In genomic region chr2:98775146-98775988, GRCh38 we compare ENCODE assay signal across 15 cellular contexts. TPM values are rescaled to one million over a fixed set of nuclear protein-coding genes. Genes with fewer than 3 reads are reported as not detected.
DNase-seq lines count a peak whose midpoint lies in the region; ATAC-seq, FAIRE-seq and TF ChIP-seq lines count a peak whose summit lies in the region.
"Had no signal": no experiment of that assay in that cellular context is flagged by ENCODE, and none has a peak within 500 bp of the region (broad histone marks: within the 10 kb centered on the region; RNA-seq: fewer than 3 reads in every experiment).

No MANE protein-coding gene starts in this region.

- H3K27ac ChIP-seq in pancreas (peak overlapping the region; percentile 23 to 74 (median 66)), WERI-Rb-1 (no peak overlapping the region)

- FAIRE-seq in pancreas (lab: Jason Lieb, UNC): no peak

- no peaks in the 10 kb centered on the region for H3K4me1 ChIP-seq in pancreas

- 67 to 78% methylated on average over 21 of the region's 21 CpGs for WGBS in pancreas, 2 donors

- TF ChIP-seq CTCF in pancreas (IDR thresholded peaks at IDR 0.05): no peak
- no peak for TF ChIP-seq CTCF in WERI-Rb-1 (IDR thresholded peaks at IDR 0.05; ENCODE audit: low read depth, low read length)

- H3K27me3 ChIP-seq in pancreas: no peaks in the 10 kb centered on the region
- no peaks in the 10 kb centered on the region for H3K27me3 ChIP-seq in WERI-Rb-1 (ENCODE audit: insufficient read depth, low read depth, severe bottlenecking)
- H3K27me3 ChIP-seq: dorsolateral prefrontal cortex had no signal

- H3K36me3 ChIP-seq in pancreas (no peaks in the 10 kb centered on the region), WERI-Rb-1 (no peaks in the 10 kb centered on the region)

- no peaks in the 10 kb centered on the region for H3K9me3 ChIP-seq in pancreas
- no peaks in the 10 kb centered on the region for H3K9me3 ChIP-seq in WERI-Rb-1 (ENCODE audit: severe bottlenecking)

- intact Hi-C loops in pancreas (cut with DNase I): no loop called here

- no peak overlapping the region for H3K4me3 ChIP-seq in pancreas
- no peak overlapping the region for H3K4me3 ChIP-seq in WERI-Rb-1 (ENCODE audit: low read depth, low read length)
- H3K4me3 ChIP-seq: dorsolateral prefrontal cortex had no signal

- DNase-seq in DMS153 treated with DMSO at 0.1 percent for 48 hours (lab: John Stamatoyannopoulos, UW; ENCODE audit: unreplicated experiment): peak; percentile 72
- peak; percentile 85 for DNase-seq in NCI-H2029 treated with DMSO at 0.1 percent for 48 hours (lab: John Stamatoyannopoulos, UW)
- peak; percentile 97 for DNase-seq in cerebellar cortex (ENCODE audit: low spot score)
- DNase-seq in pancreas: peak in 2 of 6 donors; percentile 23 to 41
- DNase-seq in OCI-M2 (lab: John Stamatoyannopoulos, UW; ENCODE audit: unreplicated experiment): no peak
- no peak for DNase-seq in WERI-Rb-1
- DNase-seq: activated CD4-positive, alpha-beta T cell treated with anti-CD3 and anti-CD28 coated beads for 48 hours; activated naive CD4-positive, alpha-beta T cell treated with anti-CD3 and anti-CD28 coated beads for 36 hours; H7; KG1; nucleus accumbens; stimulated activated CD8-positive, alpha-beta memory T cell treated with anti-CD3 and anti-CD28 coated beads, Interleukin-4, amount 100 ng/mL, for 48 hours had no signal

- ATAC-seq in pancreas (peak; percentile 54 to 79 (median 55)), HG02610 (IDR thresholded peaks at IDR 0.05; ENCODE audit: unreplicated experiment) (no peak), GM21526 (IDR thresholded peaks at IDR 0.05; ENCODE audit: low FRiP score, unreplicated experiment) (no peak)

RNA-seq across cellular contexts. Expression of gene MGAT4A, which starts 44.4 kb away (rescaled TPM):
- 10 to 100 TPM; 56.0 to 72.1 (median 59.4) TPM for total RNA-seq in pancreas
- 10 to 100 TPM; 14.1 to 21.0 TPM for polyA plus RNA-seq in pancreas

Comparison
In these comparisons a context has a peak if more than half of its experiments do, and no peak if none do; other contexts are left out.
1. DNase-seq: peak in DMS153 treated with DMSO at 0.1 percent for 48 hours (single experiment), NCI-H2029 treated with DMSO at 0.1 percent for 48 hours (single experiment) and cerebellar cortex (single experiment); none in OCI-M2 (single experiment) and WERI-Rb-1 (single experiment).
2. ATAC-seq: peak in pancreas (4 of 4); none in HG02610 (single experiment) and GM21526 (single experiment).